In the genomic region with DNA sequence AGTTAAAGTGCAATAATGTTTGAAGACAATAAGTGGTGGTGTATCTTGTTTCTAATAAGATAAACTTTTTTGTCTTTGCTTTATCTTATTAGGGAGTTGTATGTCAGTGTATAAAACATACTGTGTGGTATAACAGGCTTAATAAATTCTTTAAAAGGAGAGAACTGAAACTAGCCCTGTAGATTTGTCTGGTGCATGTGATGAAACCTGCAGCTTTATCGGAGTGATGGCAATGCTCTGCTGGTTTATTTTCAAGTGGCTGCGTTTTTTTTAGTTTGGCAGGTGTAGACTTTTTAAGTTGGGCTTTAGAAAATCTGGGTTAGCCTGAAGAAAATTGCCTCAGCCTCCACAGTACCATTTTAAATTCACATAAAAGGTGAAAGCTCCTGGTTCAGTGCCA, we compare ENCODE assay signal across 12 cellular contexts. TPM values are rescaled to one million over a fixed set of nuclear protein-coding genes. Genes with fewer than 3 reads are reported as not detected.
DNase-seq lines count a peak whose midpoint lies in the region; ATAC-seq and TF ChIP-seq lines count a peak whose summit lies in the region.
"Had no signal": no experiment of that assay in that cellular context is flagged by ENCODE, and none has a peak within 500 bp of the region (broad histone marks: within the 10 kb centered on the region; RNA-seq: fewer than 3 reads in every experiment).

No MANE protein-coding gene starts in this region.

- H3K4me3 ChIP-seq in iPS-20b (ENCODE audit: low read length) (peak overlapping the region; percentile 46), lower lobe of right lung (no peak overlapping the region)

- peaks cover 47% of the 10 kb centered on the region for H3K36me3 Mint-ChIP-seq in stimulated activated naive CD8-positive, alpha-beta T cell treated with anti-CD3 and anti-CD28 coated beads, Interleukin-15, Interleukin-2, amounts not matched to agents 100 ng/mL and 50 ng/mL, for 24 hours (ENCODE audit: low read depth)

- peak overlapping the region; percentile 91; the same call in 1 of the 2 replicates for H3K27ac ChIP-seq in VCaP
- H3K27ac ChIP-seq in iPS-20b (ENCODE audit: low read length): no peak overlapping the region
- H3K27ac ChIP-seq in lower lobe of right lung: no peak overlapping the region
- H3K27ac ChIP-seq: thoracic aorta had no signal

- TF ChIP-seq CTCF in VCaP (conservative IDR thresholded peaks at IDR 0.05): no peak
- TF ChIP-seq CTCF in lower lobe of right lung (IDR thresholded peaks at IDR 0.05): no peak

- H3K27ac Mint-ChIP-seq in stimulated activated naive CD8-positive, alpha-beta T cell treated with anti-CD3 and anti-CD28 coated beads, Interleukin-15, Interleukin-2, amounts not matched to agents 100 ng/mL and 50 ng/mL, for 24 hours: peak overlapping the region; percentile 16

- H3K9me3 Mint-ChIP-seq in stimulated activated naive CD8-positive, alpha-beta T cell treated with anti-CD3 and anti-CD28 coated beads, Interleukin-15, Interleukin-2, amounts not matched to agents 100 ng/mL and 50 ng/mL, for 24 hours: no peaks in the 10 kb centered on the region

- peaks cover 44% of the 10 kb centered on the region for H3K36me3 ChIP-seq in iPS-20b (ENCODE audit: insufficient read depth, low read depth, low read length)
- peaks cover 47% of the 10 kb centered on the region for H3K36me3 ChIP-seq in lower lobe of right lung
- H3K36me3 ChIP-seq: thoracic aorta had no signal

- no peak for DNase-seq in stimulated activated naive CD8-positive, alpha-beta T cell treated with anti-CD3 and anti-CD28 coated beads, Interleukin-15, Interleukin-2, amounts not matched to agents 100 U/mL and 50 U/mL, for 24 hours
- DNase-seq in NCI-H510A treated with DMSO at 0.1 percent for 48 hours (lab: John Stamatoyannopoulos, UW): no peak
- DNase-seq in T1000 (lab: John Stamatoyannopoulos, UW): no peak
- DNase-seq in lower lobe of right lung: no peak
- DNase-seq: NCI-H1105 treated with DMSO at 0.1 percent for 48 hours, NCI-H748 treated with DMSO at 0.1 percent for 48 hours, T-helper 2 cell had no signal

- no peak for ATAC-seq in stimulated activated naive CD8-positive, alpha-beta T cell treated with anti-CD3 and anti-CD28 coated beads, Interleukin-15, Interleukin-2, amounts not matched to agents 100 U/mL and 50 U/mL, for 24 hours
- no peak for ATAC-seq in lower lobe of right lung
- no peak for ATAC-seq in GM18873 (IDR thresholded peaks at IDR 0.05; ENCODE audit: low FRiP score, unreplicated experiment)

- H3K9ac ChIP-seq in iPS-20b (ENCODE audit: low read depth, low read length): peak overlapping the region; percentile 31; the same call in 1 of the 2 replicates

- peaks cover 4% of the 10 kb centered on the region for H3K27me3 Mint-ChIP-seq in stimulated activated naive CD8-positive, alpha-beta T cell treated with anti-CD3 and anti-CD28 coated beads, Interleukin-15, Interleukin-2, amounts not matched to agents 100 ng/mL and 50 ng/mL, for 24 hours

- H3K27me3 ChIP-seq in iPS-20b (ENCODE audit: insufficient read depth, low read length) (peaks cover 11% of the 10 kb centered on the region; the same call in 1 of the 2 replicates), lower lobe of right lung (ENCODE audit: low read depth) (no peaks in the 10 kb centered on the region)

- intact Hi-C loops in lower lobe of right lung (cut with DNase I): no loop called here

- H3K4me1 Mint-ChIP-seq in stimulated activated naive CD8-positive, alpha-beta T cell treated with anti-CD3 and anti-CD28 coated beads, Interleukin-15, Interleukin-2, amounts not matched to agents 100 ng/mL and 50 ng/mL, for 24 hours (ENCODE audit: low read depth): peaks cover 48% of the 10 kb centered on the region

- peaks cover 9% of the 10 kb centered on the region for H3K4me1 ChIP-seq in iPS-20b (ENCODE audit: insufficient read depth, low read length)
- peaks cover 44% of the 10 kb centered on the region for H3K4me1 ChIP-seq in lower lobe of right lung

- no peaks in the 10 kb centered on the region for H3K9me3 ChIP-seq in iPS-20b (ENCODE audit: insufficient read depth, low read depth, low read length)
- no peaks in the 10 kb centered on the region for H3K9me3 ChIP-seq in lower lobe of right lung
- H3K9me3 ChIP-seq: thoracic aorta had no signal

- H3K4me3 Mint-ChIP-seq in stimulated activated naive CD8-positive, alpha-beta T cell treated with anti-CD3 and anti-CD28 coated beads, Interleukin-15, Interleukin-2, amounts not matched to agents 100 ng/mL and 50 ng/mL, for 24 hours: peak overlapping the region; percentile 98

RNA-seq across cellular contexts. Expression of a gene that starts 2.7 kb away (rescaled TPM):
- total RNA-seq in lower lobe of right lung: 1,413 TPM

RNA-seq across cellular contexts. Expression of a gene that starts 2.8 kb away (rescaled TPM):
- total RNA-seq in lower lobe of right lung: 11.1 TPM

RNA-seq across cellular contexts. Expression of a gene that starts 25.5 kb away (rescaled TPM):
- 53.7 TPM for total RNA-seq in lower lobe of right lung
